ENCODE assay signal across 1 cellular context in genomic region chr4:76087007-76087769, GRCh38.
TF ChIP-seq lines count a peak whose summit lies in the region.

No MANE protein-coding gene starts in this region.

TF ChIP-seq in HepG2, 621 proteins besides CTCF, POLR2A, EP300 and RAD21 (continued from another document):
- peak; percentile 69 for TF ChIP-seq ARID5B (CRISPR knock-in tag; IDR thresholded peaks at IDR 0.05)
- TF ChIP-seq SOX6 (IDR thresholded peaks at IDR 0.05), result no peak
- peak; percentile 79 for TF ChIP-seq SOX6 (CRISPR knock-in tag; IDR thresholded peaks at IDR 0.05)
- no peak for TF ChIP-seq ZSCAN5A (CRISPR knock-in tag; IDR thresholded peaks at IDR 0.05; ENCODE audit: borderline replicate concordance)
- TF ChIP-seq SATB2 (CRISPR knock-in tag; IDR thresholded peaks at IDR 0.05), result 0 out of 2 replicates have a peak, but pooled peaks have one; percentile 39
- TF ChIP-seq SIN3B (IDR thresholded peaks at IDR 0.05; ENCODE audit: low read length), result no peak
- no peak for TF ChIP-seq ZFP1 (CRISPR knock-in tag; IDR thresholded peaks at IDR 0.05)
- TF ChIP-seq ZBTB43 (CRISPR knock-in tag; conservative IDR thresholded peaks at IDR 0.05), result peak; percentile 61; the same call in 1 of the 2 replicates
- no peak for TF ChIP-seq MAFK (conservative IDR thresholded peaks at IDR 0.05 in 1 of 2, IDR thresholded peaks at IDR 0.05 in 1 of 2; ENCODE audit: low read length in 2 of 2)
- no peak for TF ChIP-seq ZFP36 (IDR thresholded peaks at IDR 0.05; ENCODE audit: borderline replicate concordance, low read depth, low read length, partially characterized antibody)
- TF ChIP-seq HDAC1 (CRISPR knock-in tag; IDR thresholded peaks at IDR 0.05), result no peak
- no peak for TF ChIP-seq GMEB2 (CRISPR knock-in tag; IDR thresholded peaks at IDR 0.05; ENCODE audit: low read depth)
- no peak for TF ChIP-seq NFYB (CRISPR knock-in tag; IDR thresholded peaks at IDR 0.05)
- 0 out of 2 replicates have a peak, but pooled peaks have one; percentile 57 for TF ChIP-seq KLF9 (CRISPR knock-in tag; IDR thresholded peaks at IDR 0.05; ENCODE audit: low read depth)
- TF ChIP-seq U2AF1 (optimal IDR thresholded peaks at IDR 0.05; ENCODE audit: low read depth, low read length), result no peak
- no peak for TF ChIP-seq POLR2AphosphoS5 (IDR thresholded peaks at IDR 0.05; ENCODE audit: low read depth, low read length)
- TF ChIP-seq ZNF740 (CRISPR knock-in tag; IDR thresholded peaks at IDR 0.05), result no peak
- TF ChIP-seq ZMYM3 (CRISPR knock-in tag; IDR thresholded peaks at IDR 0.05), result no peak
- no peak for TF ChIP-seq ZNF101 (CRISPR knock-in tag; IDR thresholded peaks at IDR 0.05; ENCODE audit: borderline replicate concordance, low read depth)
- no peak for TF ChIP-seq MZF1 (CRISPR knock-in tag; IDR thresholded peaks at IDR 0.05; ENCODE audit: borderline replicate concordance)
- no peak for TF ChIP-seq ZNF383 (CRISPR knock-in tag; IDR thresholded peaks at IDR 0.05; ENCODE audit: borderline replicate concordance)
- no peak for TF ChIP-seq CREBL2 (CRISPR knock-in tag; IDR thresholded peaks at IDR 0.05; ENCODE audit: borderline replicate concordance)
- no peak for TF ChIP-seq GZF1 (CRISPR knock-in tag; IDR thresholded peaks at IDR 0.05)
- no peak for TF ChIP-seq ZNF337 (CRISPR knock-in tag; IDR thresholded peaks at IDR 0.05; ENCODE audit: borderline replicate concordance, low read depth)
- TF ChIP-seq ZSCAN31 (CRISPR knock-in tag; IDR thresholded peaks at IDR 0.05; ENCODE audit: low read depth), result no peak
- TF ChIP-seq ZNF670 (CRISPR knock-in tag; IDR thresholded peaks at IDR 0.05; ENCODE audit: borderline replicate concordance), result no peak
- no peak for TF ChIP-seq ZNF256 (CRISPR knock-in tag; conservative IDR thresholded peaks at IDR 0.05)
- TF ChIP-seq HOMEZ (CRISPR knock-in tag; IDR thresholded peaks at IDR 0.05; ENCODE audit: low read depth), result peak; percentile 72
- TF ChIP-seq ZNF720 (CRISPR knock-in tag; IDR thresholded peaks at IDR 0.05), result no peak
- TF ChIP-seq PHF21A (CRISPR knock-in tag; IDR thresholded peaks at IDR 0.05), result no peak
- TF ChIP-seq ZNF251 (CRISPR knock-in tag; IDR thresholded peaks at IDR 0.05), result no peak
- TF ChIP-seq PHF8 (CRISPR knock-in tag; IDR thresholded peaks at IDR 0.05), result no peak
- TF ChIP-seq MXD3 (CRISPR knock-in tag; IDR thresholded peaks at IDR 0.05), result peak; percentile 76
